Comparison of ENCODE assay signal across 9 cellular contexts in genomic region chr4:74794341-74794801, GRCh38. TPM values are rescaled to one million over a fixed set of nuclear protein-coding genes. Genes with fewer than 3 reads are reported as not detected.
A peak's percentile ranks its signal among the peaks of the same experiment; 100 is the strongest.
DNase-seq lines count a peak whose midpoint lies in the region; ATAC-seq and TF ChIP-seq lines count a peak whose summit lies in the region.
"Had no signal": no experiment of that assay in that cellular context is flagged by ENCODE, and none has a peak within 500 bp of the region (broad histone marks: within the 10 kb centered on the region; RNA-seq: fewer than 3 reads in every experiment).

Gene BTC (minus strand): TSS chr4:74794523. CDS start chr4:74794325, 198 bp downstream.

- ATAC-seq in GM21447 (IDR thresholded peaks at IDR 0.05; ENCODE audit: unreplicated experiment), result no peak
- no peak for ATAC-seq in HG03442 (IDR thresholded peaks at IDR 0.05; ENCODE audit: unreplicated experiment)

- in situ Hi-C loops in GM13976 (cut with MboI; ENCODE audit: low sequenced_read_pairs, unreplicated experiment), result no loop called here

- WGBS in lower leg skin, 2 donors, result 0 to 1% methylated on average over 17 to 21 of the region's 22 CpGs
- WGBS in urinary bladder, result 3% methylated on average over 22 of the region's 22 CpGs

- DNase-seq in A172 (ENCODE audit: low spot score) (peak; percentile 4), GM13976 (ENCODE audit: low spot score) (peak; percentile 11), NCI-H748 treated with DMSO at 0.1 percent for 48 hours (lab: John Stamatoyannopoulos, UW) (peak; percentile 1), dorsolateral prefrontal cortex (peak in 5 of 10 donors; percentile 10 to 49 (median 27)), lower leg skin (ENCODE audit: low spot score in 2 of 2) (peak in 1 of 2 donors; percentile 13)

- H3K4me3 ChIP-seq in dorsolateral prefrontal cortex, result peak within 1 kb of the TSS; percentile 44 to 84 (median 69)
- H3K4me3 ChIP-seq in lower leg skin (ENCODE audit: low read depth, poor library complexity, severe bottlenecking), result peak within 1 kb of the TSS; percentile 29
- H3K4me3 ChIP-seq in urinary bladder (ENCODE audit: low read depth, low read length), result peak within 1 kb of the TSS; percentile 64

- TF ChIP-seq CTCF in GM13976 (IDR thresholded peaks at IDR 0.05; ENCODE audit: borderline replicate concordance, control extremely low read depth, extremely low read depth, insufficient read depth, missing control alignments), result no peak
- peak in 9 of 56 donors; percentile 3 to 29 (median 18) for TF ChIP-seq CTCF in dorsolateral prefrontal cortex (IDR thresholded peaks at IDR 0.05 in 54 of 56, conservative IDR thresholded peaks at IDR 0.05 in 2 of 56; ENCODE audit: low read depth in 1 of 56, partially characterized antibody in 56 of 56)
- TF ChIP-seq CTCF in lower leg skin (IDR thresholded peaks at IDR 0.05), result no peak

- peaks cover 0 to 22% (median 0%) of the 10 kb centered on the region in 45 donors for H3K27me3 ChIP-seq in dorsolateral prefrontal cortex

- no peaks in the 10 kb centered on the region for H3K4me1 ChIP-seq in urinary bladder (ENCODE audit: insufficient read depth)

- no peaks in the 10 kb centered on the region for H3K36me3 ChIP-seq in urinary bladder (ENCODE audit: insufficient read depth)

- no peak for TF ChIP-seq POLR2A in lower leg skin (IDR thresholded peaks at IDR 0.05)

- intact Hi-C loops in dorsolateral prefrontal cortex (cut with DNase I) (no loop called here), lower leg skin (cut with DNase I; ENCODE audit: low total_unique reads) (no loop called here)

- H3K27ac ChIP-seq in dorsolateral prefrontal cortex, result peak within 1 kb of the TSS in 33 of 59 donors; percentile 4 to 81 (median 56)
- H3K27ac ChIP-seq in urinary bladder (ENCODE audit: low read depth), result peak within 1 kb of the TSS; percentile 13

RNA-seq across cellular contexts. Expression of gene BTC, which starts in this region (rescaled TPM):
- 0.03 and 0.14 TPM in 2 replicates for total RNA-seq in A172 (2014; rRNA removed; shearing (Covaris generic))
- total RNA-seq in dorsolateral prefrontal cortex (1 to 10 TPM in 84 of 120 experiments, under 1 TPM in 36; 0.36 to 4.9 (median 1.3) TPM), lower leg skin (10 to 100 TPM; 35.7 to 99.6 (median 54.9) TPM), urinary bladder (11.5 TPM)
- polyA plus RNA-seq in urinary bladder, result 7.1 TPM
- total RNA-seq: frontal cortex had no signal

Comparison
In these comparisons a context has a peak if more than half of its experiments do, and no peak if none do; other contexts are left out.
1. Peak in DNase-seq in A172; RNA of the gene not detected or under 1 TPM.